Comparison of ENCODE assay signal across 13 cellular contexts in genomic region chr19:16073988-16074387, GRCh38. TPM values are rescaled to one million over a fixed set of nuclear protein-coding genes. Genes with fewer than 3 reads are reported as not detected.
DNase-seq lines count a peak whose midpoint lies in the region; ATAC-seq and TF ChIP-seq lines count a peak whose summit lies in the region.
"Had no signal": no experiment of that assay in that cellular context is flagged by ENCODE, and none has a peak within 500 bp of the region (broad histone marks: within the 10 kb centered on the region; RNA-seq: fewer than 3 reads in every experiment).

No MANE protein-coding gene starts in this region.

- TF ChIP-seq EP300 in tibial nerve (IDR thresholded peaks at IDR 0.05): no peak

- H3K36me3 ChIP-seq in OCI-LY7 (ENCODE audit: insufficient read depth, low read length) (no peaks in the 10 kb centered on the region), colonic mucosa (no peaks in the 10 kb centered on the region), tibial nerve (no peaks in the 10 kb centered on the region)
- H3K36me3 ChIP-seq: upper lobe of right lung had no signal

- no peak for DNase-seq in Calu3
- peak; percentile 31 for DNase-seq in OCI-LY7 (ENCODE audit: low spot score)
- no peak for DNase-seq in colonic mucosa
- DNase-seq in pons (ENCODE audit: low spot score): peak; percentile 83
- DNase-seq in tibial nerve (ENCODE audit: low spot score in 2 of 2): no peak
- DNase-seq in NCI-H526 (lab: John Stamatoyannopoulos, UW): no peak
- DNase-seq in NCI-H128 (lab: John Stamatoyannopoulos, UW; ENCODE audit: unreplicated experiment): no peak
- DNase-seq: islet precursor cell, WERI-Rb-1 had no signal

- no TSS peak for BruUV-seq in Calu3 (replicated peaks; lab: Mats Ljungman, UMichigan)
- BruUV-seq in OCI-LY7 (replicated peaks; lab: Mats Ljungman, UMichigan): no TSS peak

- peaks cover 19% of the 10 kb centered on the region; the same call in 1 of the 2 replicates for H3K79me2 ChIP-seq in OCI-LY7 (ENCODE audit: insufficient read depth, low read depth, low read length)

- TF ChIP-seq CTCF in Calu3 (IDR thresholded peaks at IDR 0.05; ENCODE audit: unreplicated experiment): no peak
- no peak for TF ChIP-seq CTCF in OCI-LY7 (conservative IDR thresholded peaks at IDR 0.05; ENCODE audit: low read length)
- no peak for TF ChIP-seq CTCF in colonic mucosa (IDR thresholded peaks at IDR 0.05)
- TF ChIP-seq CTCF in tibial nerve (IDR thresholded peaks at IDR 0.05): no peak

- H3K4me1 Mint-ChIP-seq in Calu3 (ENCODE audit: low read depth, unreplicated experiment): peaks cover 10% of the 10 kb centered on the region

- ATAC-seq in GM19395 (IDR thresholded peaks at IDR 0.05; ENCODE audit: unreplicated experiment): no peak
- ATAC-seq: upper lobe of right lung had no signal

- H3K4me1 ChIP-seq in OCI-LY7 (ENCODE audit: insufficient read depth, low read length, poor library complexity, severe bottlenecking) (peaks cover 59% of the 10 kb centered on the region), colonic mucosa (peaks cover 21% of the 10 kb centered on the region), tibial nerve (peaks cover 0 to 27% (median 21%) of the 10 kb centered on the region in 4 donors)

- CTCF ChIA-PET in Calu3 (lab: Charles Lee): interaction anchor here (0.6 kb wide), 1 partner anchor 844 kb away, joined by 8 read pairs; no protein-coding TSS in a partner anchor
- CTCF ChIA-PET in OCI-LY7 (lab: Charles Lee; ENCODE audit: unreplicated experiment): no interaction called here

- H3K27ac ChIP-seq in OCI-LY7 (ENCODE audit: low read depth, low read length, poor library complexity, severe bottlenecking) (peak overlapping the region; percentile 33), colonic mucosa (peak overlapping the region; percentile 18), tibial nerve (peak overlapping the region in 2 of 4 donors; percentile 98 to 100)
- H3K27ac ChIP-seq: upper lobe of right lung, WERI-Rb-1 had no signal

- POLR2A ChIA-PET in OCI-LY7 (lab: Charles Lee): interaction anchor here (0.6 to 1.4 kb wide), 4 partner anchors 44 to 509 kb away, joined by 3 to 5 read pairs (median 4); no protein-coding TSS in a partner anchor

- H3K27me3 ChIP-seq in colonic mucosa: no peaks in the 10 kb centered on the region
- no peaks in the 10 kb centered on the region for H3K27me3 ChIP-seq in tibial nerve
- H3K27me3 ChIP-seq: upper lobe of right lung had no signal

- no peak overlapping the region for H3K9ac ChIP-seq in colonic mucosa (ENCODE audit: low read depth in 2 of 2, low read length in 2 of 2)

- peaks cover under 1% of the 10 kb centered on the region for H4K20me1 ChIP-seq in OCI-LY7 (ENCODE audit: insufficient read depth, low read length)

- H3K9me3 Mint-ChIP-seq in Calu3 (ENCODE audit: low read depth, unreplicated experiment): no peaks in the 10 kb centered on the region

- TF ChIP-seq POLR2A in tibial nerve (IDR thresholded peaks at IDR 0.05): no peak

- 60 to 63% methylated on average over 3 of the region's 3 CpGs for whole genome bisulfite sequencing in tibial nerve, 2 donors

- no peaks in the 10 kb centered on the region for H3K27me3 Mint-ChIP-seq in Calu3 (ENCODE audit: unreplicated experiment)

- intact Hi-C loops in Calu3 (cut with micrococcal nuclease; ENCODE audit: unreplicated experiment): no loop called here
- intact Hi-C loops in OCI-LY7 (cut with micrococcal nuclease; ENCODE audit: unreplicated experiment): loop anchor here (10.0 kb wide), 1 partner anchor 371 kb away; no protein-coding TSS in a partner anchor
- intact Hi-C loops in colonic mucosa (cut with DNase I): no loop called here

- no peak overlapping the region for H3K4me3 ChIP-seq in OCI-LY7 (ENCODE audit: low read depth, low read length, poor library complexity, severe bottlenecking)
- no peak overlapping the region for H3K4me3 ChIP-seq in colonic mucosa
- no peak overlapping the region for H3K4me3 ChIP-seq in tibial nerve
- H3K4me3 ChIP-seq: coronary artery, skin epidermis, upper lobe of right lung had no signal

- peaks cover 52% of the 10 kb centered on the region for H3K36me3 Mint-ChIP-seq in Calu3 (ENCODE audit: insufficient read depth, unreplicated experiment)

- no peaks in the 10 kb centered on the region for H3K9me3 ChIP-seq in OCI-LY7 (ENCODE audit: low read length)
- no peaks in the 10 kb centered on the region for H3K9me3 ChIP-seq in colonic mucosa
- no peaks in the 10 kb centered on the region for H3K9me3 ChIP-seq in tibial nerve
- H3K9me3 ChIP-seq: upper lobe of right lung had no signal

- peak overlapping the region; percentile 5; the same call in 1 of the 2 replicates for H3K4me2 ChIP-seq in OCI-LY7 (ENCODE audit: low read length)

- H3K4me3 Mint-ChIP-seq in Calu3 (ENCODE audit: low read depth, unreplicated experiment): no peak overlapping the region

- H3K27ac Mint-ChIP-seq in Calu3 (ENCODE audit: unreplicated experiment): peak overlapping the region; percentile 61

- no peak overlapping the region for H2AFZ ChIP-seq in OCI-LY7 (ENCODE audit: low read length)

- no peaks in the 10 kb centered on the region for H3K9me2 ChIP-seq in OCI-LY7 (ENCODE audit: insufficient read depth, low read length)

RNA-seq across cellular contexts. Expression of gene TPM4, which starts 2.3 kb away (rescaled TPM):
- 219 and 224 TPM in 2 replicates for total RNA-seq in Calu3 (2022)
- total RNA-seq in OCI-LY7 (2014; rRNA removed; shearing (Covaris generic)): 111 and 134 TPM in 2 replicates
- 98.1 and 108 TPM in 2 replicates for total RNA-seq in OCI-LY7 (2022)
- total RNA-seq in colonic mucosa: 100 to 1,000 TPM; 261 to 388 TPM
- total RNA-seq in tibial nerve: 100 to 1,000 TPM; 471 to 530 (median 493) TPM

RNA-seq across cellular contexts. Expression of gene RAB8A, which starts 37.7 kb away (rescaled TPM):
- total RNA-seq in Calu3 (2022): 76.6 and 77.3 TPM in 2 replicates
- total RNA-seq in OCI-LY7 (2014; rRNA removed; shearing (Covaris generic)): 64.9 and 69.1 TPM in 2 replicates
- total RNA-seq in OCI-LY7 (2022): 124 and 138 TPM in 2 replicates
- 100 to 1,000 TPM; 127 to 145 TPM for total RNA-seq in colonic mucosa
- 10 to 100 TPM; 27.3 to 42.9 (median 36.3) TPM for total RNA-seq in tibial nerve

Comparison
In these comparisons a context has a peak if more than half of its experiments do, and no peak if none do; other contexts are left out.
1. DNase-seq: peak in OCI-LY7 (single experiment) and pons (single experiment); none in Calu3 (single experiment), colonic mucosa (single experiment), tibial nerve (0 of 2), NCI-H526 (0 of 2) and NCI-H128 (single experiment).